Comparison of ENCODE assay signal across 8 cellular contexts in the genomic region with DNA sequence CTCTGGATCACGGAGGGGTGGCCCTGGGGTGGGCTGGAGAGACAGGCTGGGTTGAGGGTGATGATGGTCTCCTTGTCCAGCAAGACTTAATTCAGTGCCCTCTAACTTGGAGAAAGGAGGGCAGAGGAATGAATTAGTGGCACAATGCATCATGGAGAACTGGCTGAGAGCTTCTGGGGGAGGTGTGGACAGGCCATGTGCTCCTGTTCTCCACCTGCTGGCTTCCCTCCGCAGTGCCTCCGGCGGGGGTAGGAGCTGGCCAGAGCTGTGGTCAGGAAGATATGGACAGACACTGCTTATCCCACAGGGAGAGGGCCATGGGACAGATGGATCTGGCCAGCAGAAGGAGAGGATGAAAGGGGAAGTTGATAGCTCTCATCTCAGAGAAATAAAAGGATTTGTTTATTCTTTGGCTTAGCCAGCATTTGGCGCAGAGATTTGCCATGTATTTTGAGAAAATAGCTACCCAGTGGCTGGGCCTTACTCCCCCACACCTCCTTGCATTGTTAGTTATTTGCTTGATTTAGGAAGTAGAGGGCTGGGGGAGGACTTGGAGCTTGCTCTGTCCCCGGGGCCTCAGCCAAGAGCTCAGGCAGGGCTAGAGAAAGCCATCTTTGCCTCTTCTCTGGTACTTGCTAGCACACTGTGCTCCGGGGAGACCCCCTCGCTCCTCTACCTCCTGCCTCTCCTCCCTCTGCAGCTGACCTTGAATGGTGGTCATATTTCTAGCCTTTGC.
A peak's percentile ranks its signal among the peaks of the same experiment; 100 is the strongest.
DNase-seq lines count a peak whose midpoint lies in the region; ATAC-seq and TF ChIP-seq lines count a peak whose summit lies in the region.

No MANE protein-coding gene starts in this region.

- CTCF ChIA-PET in AG04449 (lab: Yijun Ruan, JAX) (interaction anchor here (0.8 to 17.7 kb wide), 13 partner anchors 8 to 150 kb away, joined by 3 to 371 read pairs (median 6); no protein-coding TSS in a partner anchor), HCT116 (lab: Charles Lee) (interaction anchor here (0.6 to 1.8 kb wide), 8 partner anchors 13 to 458 kb away, joined by 3 to 7 read pairs (median 3); no protein-coding TSS in a partner anchor)

- no peaks in the 10 kb centered on the region for H3K9me3 ChIP-seq in HCT116 (ENCODE audit: control insufficient read depth in 1 of 2, insufficient read depth in 1 of 2, low read depth in 1 of 2, low read length in 2 of 2)
- H3K9me3 ChIP-seq in thoracic aorta: no peaks in the 10 kb centered on the region

- no peak overlapping the region for H3K4me3 Mint-ChIP-seq in stimulated activated effector memory CD8-positive, alpha-beta T cell treated with anti-CD3 and anti-CD28 coated beads, Interleukin-12 subunit alpha, Interleukin-12 subunit beta, amount 100 ng/mL, for 72 hours

- no peak overlapping the region for H2AFZ ChIP-seq in HCT116 (ENCODE audit: low read depth, low read length, poor library complexity, severe bottlenecking)

- ATAC-seq in HCT116: peak; percentile 92
- no peak for ATAC-seq in thoracic aorta (ENCODE audit: insufficient number of reproducible peaks, low FRiP score, low read depth)
- ATAC-seq in stimulated activated effector memory CD8-positive, alpha-beta T cell treated with anti-CD3 and anti-CD28 coated beads, Interleukin-12 subunit alpha, Interleukin-12 subunit beta, amount 100 ng/mL, for 72 hours: no peak

- H3K27ac Mint-ChIP-seq in stimulated activated effector memory CD8-positive, alpha-beta T cell treated with anti-CD3 and anti-CD28 coated beads, Interleukin-12 subunit alpha, Interleukin-12 subunit beta, amount 100 ng/mL, for 72 hours: no peak overlapping the region

- no peaks in the 10 kb centered on the region for H3K36me3 Mint-ChIP-seq in stimulated activated effector memory CD8-positive, alpha-beta T cell treated with anti-CD3 and anti-CD28 coated beads, Interleukin-12 subunit alpha, Interleukin-12 subunit beta, amount 100 ng/mL, for 72 hours

- H3K4me3 ChIP-seq in AG04449 (ENCODE audit: low read depth, low read length) (no peak overlapping the region), HCT116 (replicated peaks in 1 of 2; ENCODE audit: low read depth in 1 of 2, low read length in 2 of 2) (no peak overlapping the region), thoracic aorta (peak overlapping the region; percentile 59)

- RAD21 ChIA-PET in HCT116 (lab: Charles Lee; ENCODE audit: low non-redundant PET in 1 of 2, low total read pairs in 2 of 2, uncharacterized antibody in 2 of 2, unreplicated experiment in 2 of 2): no interaction called here

- H3K27ac ChIP-seq in HCT116 (ENCODE audit: low read depth, low read length): no peak overlapping the region
- no peak overlapping the region for H3K27ac ChIP-seq in thoracic aorta

- BruUV-seq in HCT116 (replicated peaks; lab: Mats Ljungman, UMichigan): no TSS peak

- no peak for TF ChIP-seq POLR2A in HCT116 (IDR thresholded peaks at IDR 0.05; ENCODE audit: borderline replicate concordance, extremely low read depth, insufficient read depth, insufficient read length)

- no peaks in the 10 kb centered on the region for H3K9me3 Mint-ChIP-seq in stimulated activated effector memory CD8-positive, alpha-beta T cell treated with anti-CD3 and anti-CD28 coated beads, Interleukin-12 subunit alpha, Interleukin-12 subunit beta, amount 100 ng/mL, for 72 hours

- H3K36me3 ChIP-seq in HCT116 (ENCODE audit: control insufficient read depth in 1 of 2, insufficient read depth in 2 of 2, low read length in 2 of 2): no peaks in the 10 kb centered on the region
- H3K36me3 ChIP-seq in thoracic aorta: no peaks in the 10 kb centered on the region

- no peak for TF ChIP-seq RAD21 in HCT116 (IDR thresholded peaks at IDR 0.05; ENCODE audit: low read depth)

- H3K4me2 ChIP-seq in HCT116 (ENCODE audit: low read length): no peak overlapping the region

- no peak overlapping the region for H3K9ac ChIP-seq in HCT116 (ENCODE audit: low read length)

- TF ChIP-seq CTCF in AG04449 (IDR thresholded peaks at IDR 0.05; ENCODE audit: insufficient read depth, low read length, missing control alignments) (peak; percentile 66), HCT116 (IDR thresholded peaks at IDR 0.05 in 2 of 3, conservative IDR thresholded peaks at IDR 0.05 in 1 of 3; ENCODE audit: borderline replicate concordance in 1 of 3, insufficient read depth in 1 of 3, low read depth in 2 of 3, low read length in 2 of 3) (peak in 2 of 3 experiments; percentile 25 to 28; a peak in 2 of 6 replicates), thoracic aorta (IDR thresholded peaks at IDR 0.05) (no peak)

- H4K20me1 ChIP-seq in HCT116 (ENCODE audit: insufficient read depth): no peaks in the 10 kb centered on the region

- intact Hi-C loops in HCT116 (cut with micrococcal nuclease): no loop called here

- H3K4me1 ChIP-seq in HCT116 (ENCODE audit: control insufficient read depth in 1 of 2, insufficient read depth in 2 of 2, low read length in 2 of 2) (peaks cover 0 to 4% of the 10 kb centered on the region in 2 experiments; a peak in 2 of 4 replicates), thoracic aorta (ENCODE audit: control insufficient read depth in 1 of 2, low read depth in 2 of 2) (peaks cover 0 to 10% of the 10 kb centered on the region in 2 donors)

- H3K9me2 ChIP-seq in HCT116 (ENCODE audit: insufficient read depth): no peaks in the 10 kb centered on the region

- H3K79me2 ChIP-seq in HCT116 (ENCODE audit: insufficient read depth, low read length): no peaks in the 10 kb centered on the region

- H3K27me3 ChIP-seq in HCT116 (ENCODE audit: insufficient read depth, low read length) (no peaks in the 10 kb centered on the region), thoracic aorta (replicated peaks; ENCODE audit: insufficient read depth) (no peaks in the 10 kb centered on the region)

- POLR2A ChIA-PET in AG04449 (lab: Yijun Ruan, JAX): interaction anchor here (2.3 kb wide), 1 partner anchor 15 kb away, joined by 10 read pairs; no protein-coding TSS in a partner anchor
- POLR2A ChIA-PET in HCT116 (lab: Charles Lee): no interaction called here

- DNase-seq in AG04449 (ENCODE audit: low read depth, low spot score): no peak
- no peak for DNase-seq in HCT116 (ENCODE audit: low read depth, low spot score)
- DNase-seq in amniotic epithelial cell (ENCODE audit: low read depth): peak; percentile 23
- peak; percentile 58 for DNase-seq in inferior parietal cortex (ENCODE audit: extremely low spot score)
- DNase-seq in thoracic aorta (ENCODE audit: low spot score): no peak
- DNase-seq in activated CD4-positive, CD25-positive, alpha-beta regulatory T cell treated with anti-CD3 and anti-CD28 coated beads, Interleukin-2, amount 50 U/mL, for 72 hours: no peak
- no peak for DNase-seq in stimulated activated effector memory CD8-positive, alpha-beta T cell treated with anti-CD3 and anti-CD28 coated beads, Interleukin-12 subunit alpha, Interleukin-12 subunit beta, amount 100 ng/mL, for 72 hours (ENCODE audit: low spot score in 2 of 2)
- DNase-seq in NCI-H146 treated with DMSO at 0.1 percent for 48 hours (lab: John Stamatoyannopoulos, UW; ENCODE audit: unreplicated experiment): no peak

- H3K4me1 Mint-ChIP-seq in stimulated activated effector memory CD8-positive, alpha-beta T cell treated with anti-CD3 and anti-CD28 coated beads, Interleukin-12 subunit alpha, Interleukin-12 subunit beta, amount 100 ng/mL, for 72 hours: peaks cover 12% of the 10 kb centered on the region

TF ChIP-seq in HCT116, 20 proteins besides CTCF, POLR2A, EP300 and RAD21:
- TF ChIP-seq ZNF274 (IDR thresholded peaks at IDR 0.05; ENCODE audit: low read depth, low read length): no peak
- TF ChIP-seq, protein P1, sequence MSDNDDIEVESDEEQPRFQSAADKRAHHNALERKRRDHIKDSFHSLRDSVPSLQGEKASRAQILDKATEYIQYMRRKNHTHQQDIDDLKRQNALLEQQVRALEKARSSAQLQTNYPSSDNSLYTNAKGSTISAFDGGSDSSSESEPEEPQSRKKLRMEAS (IDR thresholded peaks at IDR 0.05): peak; percentile 42; the same call in 1 of the 2 replicates
- TF ChIP-seq, protein P2, sequence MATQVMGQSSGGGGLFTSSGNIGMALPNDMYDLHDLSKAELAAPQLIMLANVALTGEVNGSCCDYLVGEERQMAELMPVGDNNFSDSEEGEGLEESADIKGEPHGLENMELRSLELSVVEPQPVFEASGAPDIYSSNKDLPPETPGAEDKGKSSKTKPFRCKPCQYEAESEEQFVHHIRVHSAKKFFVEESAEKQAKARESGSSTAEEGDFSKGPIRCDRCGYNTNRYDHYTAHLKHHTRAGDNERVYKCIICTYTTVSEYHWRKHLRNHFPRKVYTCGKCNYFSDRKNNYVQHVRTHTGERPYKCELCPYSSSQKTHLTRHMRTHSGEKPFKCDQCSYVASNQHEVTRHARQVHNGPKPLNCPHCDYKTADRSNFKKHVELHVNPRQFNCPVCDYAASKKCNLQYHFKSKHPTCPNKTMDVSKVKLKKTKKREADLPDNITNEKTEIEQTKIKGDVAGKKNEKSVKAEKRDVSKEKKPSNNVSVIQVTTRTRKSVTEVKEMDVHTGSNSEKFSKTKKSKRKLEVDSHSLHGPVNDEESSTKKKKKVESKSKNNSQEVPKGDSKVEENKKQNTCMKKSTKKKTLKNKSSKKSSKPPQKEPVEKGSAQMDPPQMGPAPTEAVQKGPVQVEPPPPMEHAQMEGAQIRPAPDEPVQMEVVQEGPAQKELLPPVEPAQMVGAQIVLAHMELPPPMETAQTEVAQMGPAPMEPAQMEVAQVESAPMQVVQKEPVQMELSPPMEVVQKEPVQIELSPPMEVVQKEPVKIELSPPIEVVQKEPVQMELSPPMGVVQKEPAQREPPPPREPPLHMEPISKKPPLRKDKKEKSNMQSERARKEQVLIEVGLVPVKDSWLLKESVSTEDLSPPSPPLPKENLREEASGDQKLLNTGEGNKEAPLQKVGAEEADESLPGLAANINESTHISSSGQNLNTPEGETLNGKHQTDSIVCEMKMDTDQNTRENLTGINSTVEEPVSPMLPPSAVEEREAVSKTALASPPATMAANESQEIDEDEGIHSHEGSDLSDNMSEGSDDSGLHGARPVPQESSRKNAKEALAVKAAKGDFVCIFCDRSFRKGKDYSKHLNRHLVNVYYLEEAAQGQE (IDR thresholded peaks at IDR 0.05; ENCODE audit: low read depth): no peak
- TF ChIP-seq EGR1 (IDR thresholded peaks at IDR 0.05; ENCODE audit: low read depth): no peak

Comparison
In these comparisons a context has a peak if more than half of its experiments do, and no peak if none do; other contexts are left out.
1. DNase-seq: peak in amniotic epithelial cell (single experiment) and inferior parietal cortex (single experiment); none in AG04449 (single experiment), HCT116 (single experiment), thoracic aorta (single experiment), activated CD4-positive, CD25-positive, alpha-beta regulatory T cell treated with anti-CD3 and anti-CD28 coated beads, Interleukin-2, amount 50 U/mL, for 72 hours (single experiment), stimulated activated effector memory CD8-positive, alpha-beta T cell treated with anti-CD3 and anti-CD28 coated beads, Interleukin-12 subunit alpha, Interleukin-12 subunit beta, amount 100 ng/mL, for 72 hours (0 of 2) and NCI-H146 treated with DMSO at 0.1 percent for 48 hours (single experiment).